ENCODE assay signal across 22 cellular contexts in genomic region chr16:64202571-64202970, GRCh38.
DNase-seq lines count a peak whose midpoint lies in the region; ATAC-seq and TF ChIP-seq lines count a peak whose summit lies in the region.
"Had no signal": no experiment of that assay in that cellular context is flagged by ENCODE, and none has a peak within 500 bp of the region (broad histone marks: within the 10 kb centered on the region; RNA-seq: fewer than 3 reads in every experiment).

No MANE protein-coding gene starts in this region.

- H3K27me3 ChIP-seq in OCI-LY1 (ENCODE audit: insufficient read depth, low read length) = no peaks in the 10 kb centered on the region
- H3K27me3 ChIP-seq: BE2C, BLaER1 had no signal

- ATAC-seq in GM18520 (IDR thresholded peaks at IDR 0.05; ENCODE audit: unreplicated experiment) = no peak
- ATAC-seq: GM12878 had no signal

- H3F3A ChIP-seq in OCI-LY1 (ENCODE audit: insufficient read depth, low read length) = 0 out of 2 replicates have a peak, but pooled peaks cover under 1% of the 10 kb centered on the region

- H2AFZ ChIP-seq in OCI-LY1 (ENCODE audit: low read length) = peak overlapping the region; percentile 39; the same call in 1 of the 2 replicates

- no peak for TF ChIP-seq CTCF in OCI-LY1 (IDR thresholded peaks at IDR 0.05; ENCODE audit: low read length)

- no peaks in the 10 kb centered on the region for H3K9me3 ChIP-seq in OCI-LY1 (ENCODE audit: low read length)
- H3K9me3 ChIP-seq: BE2C, BLaER1 had no signal

- H3K4me1 ChIP-seq in OCI-LY1 (ENCODE audit: insufficient read depth, low read length, severe bottlenecking) = peaks cover 43% of the 10 kb centered on the region
- H3K4me1 ChIP-seq: BE2C, BLaER1 had no signal

- H3K79me2 ChIP-seq in OCI-LY1 (ENCODE audit: insufficient read depth, low read length) = no peaks in the 10 kb centered on the region

- H3K9me2 ChIP-seq in OCI-LY1 (ENCODE audit: low read depth, low read length) = no peaks in the 10 kb centered on the region

- H3K27ac ChIP-seq in OCI-LY1 (ENCODE audit: low read depth, low read length, poor library complexity, severe bottlenecking) = peak overlapping the region; percentile 54
- H3K27ac ChIP-seq: BLaER1 had no signal

- no peak overlapping the region for H3K9ac ChIP-seq in OCI-LY1 (ENCODE audit: low read length)
- H3K9ac ChIP-seq: BLaER1 had no signal

- no peak overlapping the region for H3K4me3 ChIP-seq in OCI-LY1 (ENCODE audit: low read depth, low read length, poor library complexity, severe bottlenecking)
- H3K4me3 ChIP-seq: BLaER1, GM12878 had no signal

- H3K4me2 ChIP-seq in OCI-LY1 (ENCODE audit: low read length) = peak overlapping the region; percentile 14; the same call in 1 of the 2 replicates
- H3K4me2 ChIP-seq: BLaER1 had no signal

- no peaks in the 10 kb centered on the region for H4K20me1 ChIP-seq in OCI-LY1 (ENCODE audit: insufficient read depth, low read length)
- H4K20me1 ChIP-seq: BLaER1 had no signal

- DNase-seq in RPMI8226 (peak; percentile 40), UCSD-AML1 (lab: John Stamatoyannopoulos, UW; ENCODE audit: unreplicated experiment) (no peak), NCI-H345 (lab: John Stamatoyannopoulos, UW) (no peak)
- DNase-seq: 8988T; ACHN; BE2C; C1 segment of cervical spinal cord; CD4-positive, alpha-beta memory T cell; CD4-positive, CD25-positive, alpha-beta regulatory T cell; CD8-positive, alpha-beta memory T cell; COR-L47; DMS 273 treated with DMSO at 0.1 percent for 48 hours; DMS153; DMS53; DMS79; DND-41; EL; GDM1 had no signal

- H3K36me3 ChIP-seq in OCI-LY1 (ENCODE audit: insufficient read depth, low read length) = no peaks in the 10 kb centered on the region
- H3K36me3 ChIP-seq: BE2C, BLaER1 had no signal
